ENCODE assay signal across 1 cellular context in the genomic region with DNA sequence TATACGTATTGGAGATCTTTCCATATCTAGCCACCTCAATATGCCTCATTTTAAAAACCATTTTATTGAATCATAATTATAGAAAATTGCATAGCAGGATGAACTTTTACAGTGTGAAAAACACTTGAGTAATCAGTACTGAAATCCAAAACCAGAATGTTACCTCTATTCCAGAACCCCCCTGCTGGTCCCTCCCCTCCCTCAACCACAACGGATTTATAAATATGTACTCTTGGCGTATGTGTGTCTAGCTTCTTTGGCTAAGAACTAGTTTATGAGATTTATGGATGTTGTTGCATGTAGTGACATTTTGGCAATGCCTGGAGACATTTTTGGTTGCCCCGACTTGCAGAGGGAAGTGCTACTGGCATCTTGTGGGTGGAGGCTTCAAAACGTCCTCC.
A peak's percentile ranks its signal among the peaks of the same experiment; 100 is the strongest.
TF ChIP-seq lines count a peak whose summit lies in the region.

No MANE protein-coding gene starts in this region.

TF ChIP-seq in HEK293, 187 proteins besides CTCF, POLR2A, EP300 and RAD21 (continued from another document):
- TF ChIP-seq, protein P1, sequence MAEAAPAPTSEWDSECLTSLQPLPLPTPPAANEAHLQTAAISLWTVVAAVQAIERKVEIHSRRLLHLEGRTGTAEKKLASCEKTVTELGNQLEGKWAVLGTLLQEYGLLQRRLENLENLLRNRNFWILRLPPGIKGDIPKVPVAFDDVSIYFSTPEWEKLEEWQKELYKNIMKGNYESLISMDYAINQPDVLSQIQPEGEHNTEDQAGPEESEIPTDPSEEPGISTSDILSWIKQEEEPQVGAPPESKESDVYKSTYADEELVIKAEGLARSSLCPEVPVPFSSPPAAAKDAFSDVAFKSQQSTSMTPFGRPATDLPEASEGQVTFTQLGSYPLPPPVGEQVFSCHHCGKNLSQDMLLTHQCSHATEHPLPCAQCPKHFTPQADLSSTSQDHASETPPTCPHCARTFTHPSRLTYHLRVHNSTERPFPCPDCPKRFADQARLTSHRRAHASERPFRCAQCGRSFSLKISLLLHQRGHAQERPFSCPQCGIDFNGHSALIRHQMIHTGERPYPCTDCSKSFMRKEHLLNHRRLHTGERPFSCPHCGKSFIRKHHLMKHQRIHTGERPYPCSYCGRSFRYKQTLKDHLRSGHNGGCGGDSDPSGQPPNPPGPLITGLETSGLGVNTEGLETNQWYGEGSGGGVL (tag by site-specific recombination; IDR thresholded peaks at IDR 0.05): peak; percentile 75
- TF ChIP-seq GLIS1 (tag by site-specific recombination; IDR thresholded peaks at IDR 0.05): peak; percentile 64
- no peak for TF ChIP-seq SCRT1 (tag by site-specific recombination; IDR thresholded peaks at IDR 0.05; ENCODE audit: borderline replicate concordance)
- TF ChIP-seq ZIC2 (tag by site-specific recombination; IDR thresholded peaks at IDR 0.05): peak; percentile 38
- TF ChIP-seq, protein P2, sequence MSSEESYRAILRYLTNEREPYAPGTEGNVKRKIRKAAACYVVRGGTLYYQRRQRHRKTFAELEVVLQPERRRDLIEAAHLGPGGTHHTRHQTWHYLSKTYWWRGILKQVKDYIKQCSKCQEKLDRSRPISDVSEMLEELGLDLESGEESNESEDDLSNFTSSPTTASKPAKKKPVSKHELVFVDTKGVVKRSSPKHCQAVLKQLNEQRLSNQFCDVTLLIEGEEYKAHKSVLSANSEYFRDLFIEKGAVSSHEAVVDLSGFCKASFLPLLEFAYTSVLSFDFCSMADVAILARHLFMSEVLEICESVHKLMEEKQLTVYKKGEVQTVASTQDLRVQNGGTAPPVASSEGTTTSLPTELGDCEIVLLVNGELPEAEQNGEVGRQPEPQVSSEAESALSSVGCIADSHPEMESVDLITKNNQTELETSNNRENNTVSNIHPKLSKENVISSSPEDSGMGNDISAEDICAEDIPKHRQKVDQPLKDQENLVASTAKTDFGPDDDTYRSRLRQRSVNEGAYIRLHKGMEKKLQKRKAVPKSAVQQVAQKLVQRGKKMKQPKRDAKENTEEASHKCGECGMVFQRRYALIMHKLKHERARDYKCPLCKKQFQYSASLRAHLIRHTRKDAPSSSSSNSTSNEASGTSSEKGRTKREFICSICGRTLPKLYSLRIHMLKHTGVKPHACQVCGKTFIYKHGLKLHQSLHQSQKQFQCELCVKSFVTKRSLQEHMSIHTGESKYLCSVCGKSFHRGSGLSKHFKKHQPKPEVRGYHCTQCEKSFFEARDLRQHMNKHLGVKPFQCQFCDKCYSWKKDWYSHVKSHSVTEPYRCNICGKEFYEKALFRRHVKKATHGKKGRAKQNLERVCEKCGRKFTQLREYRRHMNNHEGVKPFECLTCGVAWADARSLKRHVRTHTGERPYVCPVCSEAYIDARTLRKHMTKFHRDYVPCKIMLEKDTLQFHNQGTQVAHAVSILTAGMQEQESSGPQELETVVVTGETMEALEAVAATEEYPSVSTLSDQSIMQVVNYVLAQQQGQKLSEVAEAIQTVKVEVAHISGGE (tag by site-specific recombination; conservative IDR thresholded peaks at IDR 0.05; ENCODE audit: low read depth): 0 out of 2 replicates have a peak, but pooled peaks have one; percentile 13
- peak; percentile 13; the same call in 1 of the 2 replicates for TF ChIP-seq ZXDB (tag by site-specific recombination; IDR thresholded peaks at IDR 0.05)
- TF ChIP-seq, protein P3, sequence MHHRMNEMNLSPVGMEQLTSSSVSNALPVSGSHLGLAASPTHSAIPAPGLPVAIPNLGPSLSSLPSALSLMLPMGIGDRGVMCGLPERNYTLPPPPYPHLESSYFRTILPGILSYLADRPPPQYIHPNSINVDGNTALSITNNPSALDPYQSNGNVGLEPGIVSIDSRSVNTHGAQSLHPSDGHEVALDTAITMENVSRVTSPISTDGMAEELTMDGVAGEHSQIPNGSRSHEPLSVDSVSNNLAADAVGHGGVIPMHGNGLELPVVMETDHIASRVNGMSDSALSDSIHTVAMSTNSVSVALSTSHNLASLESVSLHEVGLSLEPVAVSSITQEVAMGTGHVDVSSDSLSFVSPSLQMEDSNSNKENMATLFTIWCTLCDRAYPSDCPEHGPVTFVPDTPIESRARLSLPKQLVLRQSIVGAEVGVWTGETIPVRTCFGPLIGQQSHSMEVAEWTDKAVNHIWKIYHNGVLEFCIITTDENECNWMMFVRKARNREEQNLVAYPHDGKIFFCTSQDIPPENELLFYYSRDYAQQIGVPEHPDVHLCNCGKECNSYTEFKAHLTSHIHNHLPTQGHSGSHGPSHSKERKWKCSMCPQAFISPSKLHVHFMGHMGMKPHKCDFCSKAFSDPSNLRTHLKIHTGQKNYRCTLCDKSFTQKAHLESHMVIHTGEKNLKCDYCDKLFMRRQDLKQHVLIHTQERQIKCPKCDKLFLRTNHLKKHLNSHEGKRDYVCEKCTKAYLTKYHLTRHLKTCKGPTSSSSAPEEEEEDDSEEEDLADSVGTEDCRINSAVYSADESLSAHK (tag by site-specific recombination; IDR thresholded peaks at IDR 0.05): peak; percentile 75; the same call in 1 of the 2 replicates
- TF ChIP-seq YY1 (tag by site-specific recombination; IDR thresholded peaks at IDR 0.05): no peak
- TF ChIP-seq, protein P4, sequence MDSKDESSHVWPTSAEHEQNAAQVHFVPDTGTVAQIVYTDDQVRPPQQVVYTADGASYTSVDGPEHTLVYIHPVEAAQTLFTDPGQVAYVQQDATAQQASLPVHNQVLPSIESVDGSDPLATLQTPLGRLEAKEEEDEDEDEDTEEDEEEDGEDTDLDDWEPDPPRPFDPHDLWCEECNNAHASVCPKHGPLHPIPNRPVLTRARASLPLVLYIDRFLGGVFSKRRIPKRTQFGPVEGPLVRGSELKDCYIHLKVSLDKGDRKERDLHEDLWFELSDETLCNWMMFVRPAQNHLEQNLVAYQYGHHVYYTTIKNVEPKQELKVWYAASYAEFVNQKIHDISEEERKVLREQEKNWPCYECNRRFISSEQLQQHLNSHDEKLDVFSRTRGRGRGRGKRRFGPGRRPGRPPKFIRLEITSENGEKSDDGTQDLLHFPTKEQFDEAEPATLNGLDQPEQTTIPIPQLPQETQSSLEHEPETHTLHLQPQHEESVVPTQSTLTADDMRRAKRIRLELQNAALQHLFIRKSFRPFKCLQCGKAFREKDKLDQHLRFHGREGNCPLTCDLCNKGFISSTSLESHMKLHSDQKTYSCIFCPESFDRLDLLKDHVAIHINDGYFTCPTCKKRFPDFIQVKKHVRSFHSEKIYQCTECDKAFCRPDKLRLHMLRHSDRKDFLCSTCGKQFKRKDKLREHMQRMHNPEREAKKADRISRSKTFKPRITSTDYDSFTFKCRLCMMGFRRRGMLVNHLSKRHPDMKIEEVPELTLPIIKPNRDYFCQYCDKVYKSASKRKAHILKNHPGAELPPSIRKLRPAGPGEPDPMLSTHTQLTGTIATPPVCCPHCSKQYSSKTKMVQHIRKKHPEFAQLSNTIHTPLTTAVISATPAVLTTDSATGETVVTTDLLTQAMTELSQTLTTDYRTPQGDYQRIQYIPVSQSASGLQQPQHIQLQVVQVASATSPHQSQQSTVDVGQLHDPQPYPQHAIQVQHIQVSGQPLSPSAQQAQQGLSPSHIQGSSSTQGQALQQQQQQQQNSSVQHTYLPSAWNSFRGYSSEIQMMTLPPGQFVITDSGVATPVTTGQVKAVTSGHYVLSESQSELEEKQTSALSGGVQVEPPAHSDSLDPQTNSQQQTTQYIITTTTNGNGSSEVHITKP (tag by site-specific recombination; IDR thresholded peaks at IDR 0.05): peak; percentile 34; the same call in 1 of the 2 replicates
- TF ChIP-seq WT1 (tag by site-specific recombination; IDR thresholded peaks at IDR 0.05): peak; percentile 95
